2 cellular contexts compared by ENCODE assay signal in genomic region chr5:81363093-81363886, GRCh38.
TF ChIP-seq lines count a peak whose summit lies in the region.

No MANE protein-coding gene starts in this region.

TF ChIP-seq in A549, 52 proteins besides CTCF, POLR2A, EP300 and RAD21:
- TF ChIP-seq RNF2 (IDR thresholded peaks at IDR 0.05; ENCODE audit: borderline replicate concordance, low read depth) (no peak), JUNB (IDR thresholded peaks at IDR 0.05) (no peak), TFCP2L1 (CRISPR knock-in tag; IDR thresholded peaks at IDR 0.05) (no peak), FOSB (CRISPR knock-in tag; IDR thresholded peaks at IDR 0.05) (no peak), NFE2L2 (conservative IDR thresholded peaks at IDR 0.05; ENCODE audit: low read length) (no peak)

TF ChIP-seq in HepG2, 621 proteins besides CTCF, POLR2A, EP300 and RAD21 (continues in another document):
- TF ChIP-seq SOX6 (IDR thresholded peaks at IDR 0.05) (no peak), SOX6 (CRISPR knock-in tag; IDR thresholded peaks at IDR 0.05) (0 out of 2 replicates have a peak, but pooled peaks have one; percentile 13), SALL1 (CRISPR knock-in tag; IDR thresholded peaks at IDR 0.05) (peak; percentile 69; the same call in 1 of the 2 replicates), FOXA3 (CRISPR knock-in tag; IDR thresholded peaks at IDR 0.05) (peak; percentile 57; the same call in 1 of the 2 replicates), GATAD2A (CRISPR knock-in tag; IDR thresholded peaks at IDR 0.05) (peak; percentile 43; the same call in 1 of the 2 replicates), ATF7-NPFF (CRISPR knock-in tag; IDR thresholded peaks at IDR 0.05; ENCODE audit: low read depth) (no peak), KIAA2018 (CRISPR knock-in tag; IDR thresholded peaks at IDR 0.05; ENCODE audit: borderline replicate concordance) (no peak), PITX1 (CRISPR knock-in tag; IDR thresholded peaks at IDR 0.05) (peak; percentile 63; the same call in 1 of the 2 replicates), HNF1B (CRISPR knock-in tag; IDR thresholded peaks at IDR 0.05) (peak; percentile 49; the same call in 1 of the 2 replicates), KAT8 (CRISPR knock-in tag; IDR thresholded peaks at IDR 0.05) (no peak), HNF4A (CRISPR knock-in tag; IDR thresholded peaks at IDR 0.05) (0 out of 2 replicates have a peak, but pooled peaks have one; percentile 40), CBFB (CRISPR knock-in tag; IDR thresholded peaks at IDR 0.05) (no peak), CENPX (CRISPR knock-in tag; IDR thresholded peaks at IDR 0.05) (no peak), FOXP1 (IDR thresholded peaks at IDR 0.05) (no peak), FOXP1 (CRISPR knock-in tag; IDR thresholded peaks at IDR 0.05) (peak; percentile 20; the same call in 1 of the 2 replicates), MIER2 (CRISPR knock-in tag; IDR thresholded peaks at IDR 0.05) (no peak), YEATS4 (CRISPR knock-in tag; IDR thresholded peaks at IDR 0.05; ENCODE audit: borderline replicate concordance) (0 out of 2 replicates have a peak, but pooled peaks have one; percentile 29), IRX3 (CRISPR knock-in tag; IDR thresholded peaks at IDR 0.05; ENCODE audit: borderline replicate concordance, low read depth) (no peak), HOMEZ (CRISPR knock-in tag; IDR thresholded peaks at IDR 0.05; ENCODE audit: low read depth) (0 out of 2 replicates have a peak, but pooled peaks have one; percentile 30), HMG20A (CRISPR knock-in tag; IDR thresholded peaks at IDR 0.05; ENCODE audit: borderline replicate concordance) (peak; percentile 36; the same call in 1 of the 2 replicates), ZNF781 (CRISPR knock-in tag; IDR thresholded peaks at IDR 0.05; ENCODE audit: borderline replicate concordance, not compliant biosample characterization) (no peak), PCBP2 (optimal IDR thresholded peaks at IDR 0.05; ENCODE audit: low read depth, low read length, poor library complexity, severe bottlenecking) (no peak), CREB1 (IDR thresholded peaks at IDR 0.05) (no peak), CREB1 (CRISPR knock-in tag; IDR thresholded peaks at IDR 0.05) (0 out of 2 replicates have a peak, but pooled peaks have one; percentile 9), KLF11 (CRISPR knock-in tag; IDR thresholded peaks at IDR 0.05) (no peak), PAXIP1 (CRISPR knock-in tag; conservative IDR thresholded peaks at IDR 0.05) (peak; percentile 79), THRA (CRISPR knock-in tag; IDR thresholded peaks at IDR 0.05; ENCODE audit: borderline replicate concordance) (0 out of 2 replicates have a peak, but pooled peaks have one; percentile 33), ZNF121 (CRISPR knock-in tag; IDR thresholded peaks at IDR 0.05) (no peak), ARID5B (CRISPR knock-in tag; IDR thresholded peaks at IDR 0.05) (peak; percentile 42; the same call in 1 of the 2 replicates), NR1H2 (CRISPR knock-in tag; IDR thresholded peaks at IDR 0.05; ENCODE audit: borderline replicate concordance, low read depth) (no peak)
- TF ChIP-seq, protein P1, sequence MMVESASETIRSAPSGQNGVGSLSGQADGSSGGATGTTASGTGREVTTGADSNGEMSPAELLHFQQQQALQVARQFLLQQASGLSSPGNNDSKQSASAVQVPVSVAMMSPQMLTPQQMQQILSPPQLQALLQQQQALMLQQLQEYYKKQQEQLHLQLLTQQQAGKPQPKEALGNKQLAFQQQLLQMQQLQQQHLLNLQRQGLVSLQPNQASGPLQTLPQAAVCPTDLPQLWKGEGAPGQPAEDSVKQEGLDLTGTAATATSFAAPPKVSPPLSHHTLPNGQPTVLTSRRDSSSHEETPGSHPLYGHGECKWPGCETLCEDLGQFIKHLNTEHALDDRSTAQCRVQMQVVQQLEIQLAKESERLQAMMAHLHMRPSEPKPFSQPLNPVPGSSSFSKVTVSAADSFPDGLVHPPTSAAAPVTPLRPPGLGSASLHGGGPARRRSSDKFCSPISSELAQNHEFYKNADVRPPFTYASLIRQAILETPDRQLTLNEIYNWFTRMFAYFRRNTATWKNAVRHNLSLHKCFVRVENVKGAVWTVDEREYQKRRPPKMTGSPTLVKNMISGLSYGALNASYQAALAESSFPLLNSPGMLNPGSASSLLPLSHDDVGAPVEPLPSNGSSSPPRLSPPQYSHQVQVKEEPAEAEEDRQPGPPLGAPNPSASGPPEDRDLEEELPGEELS (CRISPR knock-in tag; IDR thresholded peaks at IDR 0.05), result peak; percentile 20; the same call in 1 of the 2 replicates
